In the genomic region with DNA sequence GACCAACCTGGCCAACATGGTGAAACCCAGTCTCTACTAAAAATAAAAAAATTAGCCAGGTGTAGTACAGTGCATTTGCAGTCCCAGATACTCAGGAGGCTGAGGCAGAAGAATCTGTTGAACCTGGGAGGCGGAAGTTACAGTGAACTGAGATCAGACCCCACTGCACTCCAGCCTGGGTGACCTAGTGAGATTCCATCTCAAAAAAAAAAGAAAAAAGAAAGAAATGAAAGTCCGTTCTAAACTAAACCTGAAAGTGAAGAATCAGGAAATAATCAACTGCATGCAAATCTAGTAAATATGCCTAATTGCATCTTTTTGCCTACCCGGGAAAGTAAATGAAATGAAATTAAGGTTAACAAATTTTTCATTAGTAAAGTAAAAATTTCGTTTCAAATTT, we compare ENCODE assay signal across 1 cellular context.
A peak's percentile ranks its signal among the peaks of the same experiment; 100 is the strongest.
TF ChIP-seq lines count a peak whose summit lies in the region.

No MANE protein-coding gene starts in this region.

TF ChIP-seq in GM12878, 131 proteins besides CTCF, POLR2A, EP300 and RAD21:
- TF ChIP-seq, protein P1, sequence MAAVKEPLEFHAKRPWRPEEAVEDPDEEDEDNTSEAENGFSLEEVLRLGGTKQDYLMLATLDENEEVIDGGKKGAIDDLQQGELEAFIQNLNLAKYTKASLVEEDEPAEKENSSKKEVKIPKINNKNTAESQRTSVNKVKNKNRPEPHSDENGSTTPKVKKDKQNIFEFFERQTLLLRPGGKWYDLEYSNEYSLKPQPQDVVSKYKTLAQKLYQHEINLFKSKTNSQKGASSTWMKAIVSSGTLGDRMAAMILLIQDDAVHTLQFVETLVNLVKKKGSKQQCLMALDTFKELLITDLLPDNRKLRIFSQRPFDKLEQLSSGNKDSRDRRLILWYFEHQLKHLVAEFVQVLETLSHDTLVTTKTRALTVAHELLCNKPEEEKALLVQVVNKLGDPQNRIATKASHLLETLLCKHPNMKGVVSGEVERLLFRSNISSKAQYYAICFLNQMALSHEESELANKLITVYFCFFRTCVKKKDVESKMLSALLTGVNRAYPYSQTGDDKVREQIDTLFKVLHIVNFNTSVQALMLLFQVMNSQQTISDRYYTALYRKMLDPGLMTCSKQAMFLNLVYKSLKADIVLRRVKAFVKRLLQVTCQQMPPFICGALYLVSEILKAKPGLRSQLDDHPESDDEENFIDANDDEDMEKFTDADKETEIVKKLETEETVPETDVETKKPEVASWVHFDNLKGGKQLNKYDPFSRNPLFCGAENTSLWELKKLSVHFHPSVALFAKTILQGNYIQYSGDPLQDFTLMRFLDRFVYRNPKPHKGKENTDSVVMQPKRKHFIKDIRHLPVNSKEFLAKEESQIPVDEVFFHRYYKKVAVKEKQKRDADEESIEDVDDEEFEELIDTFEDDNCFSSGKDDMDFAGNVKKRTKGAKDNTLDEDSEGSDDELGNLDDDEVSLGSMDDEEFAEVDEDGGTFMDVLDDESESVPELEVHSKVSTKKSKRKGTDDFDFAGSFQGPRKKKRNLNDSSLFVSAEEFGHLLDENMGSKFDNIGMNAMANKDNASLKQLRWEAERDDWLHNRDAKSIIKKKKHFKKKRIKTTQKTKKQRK (IDR thresholded peaks at IDR 0.05; ENCODE audit: low read depth, low read length) = no peak
- TF ChIP-seq IRF4 (IDR thresholded peaks at IDR 0.05; ENCODE audit: low read depth, low read length) (no peak), CEBPB (IDR thresholded peaks at IDR 0.05; ENCODE audit: borderline replicate concordance in 1 of 2, low read depth in 2 of 2, low read length in 2 of 2) (no peak), GABPA (IDR thresholded peaks at IDR 0.05; ENCODE audit: low read depth) (0 out of 2 replicates have a peak, but pooled peaks have one; percentile 26), ZNF207 (IDR thresholded peaks at IDR 0.05; ENCODE audit: borderline replicate concordance) (no peak), MTA3 (IDR thresholded peaks at IDR 0.05; ENCODE audit: borderline replicate concordance, low read length) (no peak), ZNF384 (IDR thresholded peaks at IDR 0.05; ENCODE audit: borderline replicate concordance, low read depth, low read length) (peak; percentile 37; the same call in 1 of the 2 replicates), KLF5 (IDR thresholded peaks at IDR 0.05; ENCODE audit: partially characterized antibody) (no peak), NFIC (IDR thresholded peaks at IDR 0.05; ENCODE audit: low read depth, low read length) (no peak), CBFB (IDR thresholded peaks at IDR 0.05; ENCODE audit: low read depth) (no peak), MTA2 (IDR thresholded peaks at IDR 0.05; ENCODE audit: low read depth) (no peak), PML (IDR thresholded peaks at IDR 0.05; ENCODE audit: low read length) (no peak), ATF7 (IDR thresholded peaks at IDR 0.05; ENCODE audit: low read depth) (no peak), CREM (IDR thresholded peaks at IDR 0.05; ENCODE audit: low read depth) (no peak)
- TF ChIP-seq, protein P2, sequence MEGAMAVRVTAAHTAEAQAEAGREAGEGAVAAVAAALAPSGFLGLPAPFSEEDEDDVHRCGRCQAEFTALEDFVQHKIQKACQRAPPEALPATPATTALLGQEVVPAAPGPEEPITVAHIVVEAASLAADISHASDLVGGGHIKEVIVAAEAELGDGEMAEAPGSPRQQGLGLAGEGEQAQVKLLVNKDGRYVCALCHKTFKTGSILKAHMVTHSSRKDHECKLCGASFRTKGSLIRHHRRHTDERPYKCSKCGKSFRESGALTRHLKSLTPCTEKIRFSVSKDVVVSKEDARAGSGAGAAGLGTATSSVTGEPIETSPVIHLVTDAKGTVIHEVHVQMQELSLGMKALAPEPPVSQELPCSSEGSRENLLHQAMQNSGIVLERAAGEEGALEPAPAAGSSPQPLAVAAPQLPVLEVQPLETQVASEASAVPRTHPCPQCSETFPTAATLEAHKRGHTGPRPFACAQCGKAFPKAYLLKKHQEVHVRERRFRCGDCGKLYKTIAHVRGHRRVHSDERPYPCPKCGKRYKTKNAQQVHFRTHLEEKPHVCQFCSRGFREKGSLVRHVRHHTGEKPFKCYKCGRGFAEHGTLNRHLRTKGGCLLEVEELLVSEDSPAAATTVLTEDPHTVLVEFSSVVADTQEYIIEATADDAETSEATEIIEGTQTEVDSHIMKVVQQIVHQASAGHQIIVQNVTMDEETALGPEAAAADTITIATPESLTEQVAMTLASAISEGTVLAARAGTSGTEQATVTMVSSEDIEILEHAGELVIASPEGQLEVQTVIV (IDR thresholded peaks at IDR 0.05; ENCODE audit: borderline replicate concordance, partially characterized antibody) = no peak
- TF ChIP-seq, protein P3, sequence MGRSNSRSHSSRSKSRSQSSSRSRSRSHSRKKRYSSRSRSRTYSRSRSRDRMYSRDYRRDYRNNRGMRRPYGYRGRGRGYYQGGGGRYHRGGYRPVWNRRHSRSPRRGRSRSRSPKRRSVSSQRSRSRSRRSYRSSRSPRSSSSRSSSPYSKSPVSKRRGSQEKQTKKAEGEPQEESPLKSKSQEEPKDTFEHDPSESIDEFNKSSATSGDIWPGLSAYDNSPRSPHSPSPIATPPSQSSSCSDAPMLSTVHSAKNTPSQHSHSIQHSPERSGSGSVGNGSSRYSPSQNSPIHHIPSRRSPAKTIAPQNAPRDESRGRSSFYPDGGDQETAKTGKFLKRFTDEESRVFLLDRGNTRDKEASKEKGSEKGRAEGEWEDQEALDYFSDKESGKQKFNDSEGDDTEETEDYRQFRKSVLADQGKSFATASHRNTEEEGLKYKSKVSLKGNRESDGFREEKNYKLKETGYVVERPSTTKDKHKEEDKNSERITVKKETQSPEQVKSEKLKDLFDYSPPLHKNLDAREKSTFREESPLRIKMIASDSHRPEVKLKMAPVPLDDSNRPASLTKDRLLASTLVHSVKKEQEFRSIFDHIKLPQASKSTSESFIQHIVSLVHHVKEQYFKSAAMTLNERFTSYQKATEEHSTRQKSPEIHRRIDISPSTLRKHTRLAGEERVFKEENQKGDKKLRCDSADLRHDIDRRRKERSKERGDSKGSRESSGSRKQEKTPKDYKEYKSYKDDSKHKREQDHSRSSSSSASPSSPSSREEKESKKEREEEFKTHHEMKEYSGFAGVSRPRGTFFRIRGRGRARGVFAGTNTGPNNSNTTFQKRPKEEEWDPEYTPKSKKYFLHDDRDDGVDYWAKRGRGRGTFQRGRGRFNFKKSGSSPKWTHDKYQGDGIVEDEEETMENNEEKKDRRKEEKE (IDR thresholded peaks at IDR 0.05) = no peak
TF ChIP-seq in GM12878: peak in this region for 2.
